ENCODE assay signal across 8 cellular contexts in genomic region chr9:15485836-15486678, GRCh38. TPM values are rescaled to one million over a fixed set of nuclear protein-coding genes. Genes with fewer than 3 reads are reported as not detected.
DNase-seq lines count a peak whose midpoint lies in the region; ATAC-seq, FAIRE-seq and TF ChIP-seq lines count a peak whose summit lies in the region.

No MANE protein-coding gene starts in this region.

- TF ChIP-seq RAD21 in IMR-90 (IDR thresholded peaks at IDR 0.05; ENCODE audit: low read length) (peak; percentile 29; the same call in 1 of the 2 replicates), HepG2 (CRISPR knock-in tag; IDR thresholded peaks at IDR 0.05) (no peak)

- peak; percentile 61 for TF ChIP-seq CTCF in CD4-positive, alpha-beta T cell (IDR thresholded peaks at IDR 0.05)
- peak; percentile 48 for TF ChIP-seq CTCF in IMR-90 (conservative IDR thresholded peaks at IDR 0.05; ENCODE audit: low read depth, low read length)
- peak; percentile 24 for TF ChIP-seq CTCF in HepG2 (CRISPR knock-in tag; IDR thresholded peaks at IDR 0.05)

- POLR2A ChIA-PET in CD4-positive, alpha-beta T cell (lab: Charles Lee): no interaction called here
- POLR2A ChIA-PET in IMR-90 (lab: Charles Lee; ENCODE audit: unreplicated experiment): no interaction called here
- POLR2A ChIA-PET in HepG2 (lab: Yijun Ruan, JAX): no interaction called here

- no TSS peak for BruUV-seq in IMR-90 (replicated peaks; lab: Mats Ljungman, UMichigan)
- no TSS peak for BruUV-seq in HepG2 (replicated peaks; lab: Mats Ljungman, UMichigan)

- H4K8ac ChIP-seq in IMR-90 (ENCODE audit: low read depth in 2 of 2, low read length in 2 of 2): no peak overlapping the region

- H3K4me1 ChIP-seq in IMR-90 (ENCODE audit: control insufficient read depth, insufficient read depth, low read length) (no peaks in the 10 kb centered on the region), HepG2 (ENCODE audit: insufficient read depth, low read length) (no peaks in the 10 kb centered on the region)

- in situ Hi-C loops in IMR-90 (cut with MboI; ENCODE audit: low sequenced_read_pairs): no loop called here
- in situ Hi-C loops in HepG2 (cut with HindIII; ENCODE audit: extremely low pct_ligation_motif_present, low pct_unique_long_range_greater_than_20kb): no loop called here

- dilution Hi-C loops in IMR-90 (cut with HindIII; ENCODE audit: low sequenced_read_pairs, unreplicated experiment): no loop called here

- H3K79me1 ChIP-seq in IMR-90 (ENCODE audit: low read depth in 1 of 2, low read length in 2 of 2): peaks cover 3 to 10% of the 10 kb centered on the region in 2 experiments; a peak in 1 of 4 replicates

- H3K79me2 ChIP-seq in HepG2 (ENCODE audit: insufficient read depth, low read length): no peaks in the 10 kb centered on the region

- FAIRE-seq in HepG2 (lab: Jason Lieb, UNC) (no peak), HTR-8/SVneo (lab: Jason Lieb, UNC) (no peak)

- peaks cover 78% of the 10 kb centered on the region for H3K36me3 Mint-ChIP-seq in CD4-positive, alpha-beta T cell (ENCODE audit: low read depth)

- H3K27ac ChIP-seq in CD4-positive, alpha-beta T cell (ENCODE audit: low read depth, low read length): no peak overlapping the region
- H3K27ac ChIP-seq in IMR-90 (ENCODE audit: insufficient read depth, low read length) (no peak overlapping the region), HepG2 (ENCODE audit: extremely low read length, insufficient read depth, low read length) (no peak overlapping the region)

- H2AFZ ChIP-seq in IMR-90 (replicated peaks; ENCODE audit: low read length, poor library complexity): no peak overlapping the region
- no peak overlapping the region for H2AFZ ChIP-seq in HepG2 (ENCODE audit: low read length)

- H3K4me2 ChIP-seq in IMR-90 (ENCODE audit: low read depth, low read length): no peak overlapping the region
- H3K4me2 ChIP-seq in HepG2 (ENCODE audit: low read depth, low read length): no peak overlapping the region

- no peak overlapping the region for H3K14ac ChIP-seq in IMR-90 (replicated peaks; ENCODE audit: low read depth, low read length)

- H2BK15ac ChIP-seq in IMR-90 (ENCODE audit: low read depth, low read length): no peak overlapping the region

- peak overlapping the region; percentile 24 for H3K27ac Mint-ChIP-seq in CD4-positive, alpha-beta T cell

- TF ChIP-seq POLR2A in IMR-90 (IDR thresholded peaks at IDR 0.05; ENCODE audit: low read depth, low read length) (no peak), HepG2 (IDR thresholded peaks at IDR 0.05; ENCODE audit: insufficient read depth in 1 of 2, low read depth in 2 of 2, low read length in 2 of 2) (no peak)

- H4K20me1 ChIP-seq in IMR-90 (ENCODE audit: insufficient read depth, low read length) (0 out of 2 replicates have a peak, but pooled peaks cover 2% of the 10 kb centered on the region), HepG2 (ENCODE audit: insufficient read depth, low read length) (no peaks in the 10 kb centered on the region)

- ATAC-seq in CD4-positive, alpha-beta T cell (ENCODE audit: poor library complexity): peak; percentile 70
- ATAC-seq in IMR-90 (ENCODE audit: low read depth) (peak; percentile 77), HepG2 (peak; percentile 54; the same call in 2 of the 3 replicates), GM21526 (IDR thresholded peaks at IDR 0.05; ENCODE audit: low FRiP score, unreplicated experiment) (no peak), GM21381 (IDR thresholded peaks at IDR 0.05; ENCODE audit: unreplicated experiment) (no peak)

- no peak overlapping the region for H3K23ac ChIP-seq in IMR-90 (ENCODE audit: low read depth, low read length)

- H2AK9ac ChIP-seq in IMR-90 (replicated peaks; ENCODE audit: low read depth, low read length, poor library complexity): no peak overlapping the region

- H3K9ac ChIP-seq in IMR-90 (ENCODE audit: low read depth, low read length) (no peak overlapping the region), HepG2 (ENCODE audit: insufficient read depth, low read depth, low read length) (no peak overlapping the region)

- H3K9me3 Mint-ChIP-seq in CD4-positive, alpha-beta T cell: no peaks in the 10 kb centered on the region

- H4K91ac ChIP-seq in IMR-90 (ENCODE audit: insufficient read depth, low read depth, low read length): no peak overlapping the region

- no peak overlapping the region for H3K4me3 ChIP-seq in IMR-90 (ENCODE audit: insufficient read depth, low read depth, low read length)
- no peak overlapping the region for H3K4me3 ChIP-seq in HepG2 (replicated peaks in 1 of 3; ENCODE audit: insufficient read depth in 1 of 3, low read depth in 2 of 3, low read length in 3 of 3)

- H3K36me3 ChIP-seq in IMR-90 (ENCODE audit: control insufficient read depth, insufficient read depth, low read length) (peaks cover 3% of the 10 kb centered on the region; the same call in 1 of the 2 replicates), HepG2 (replicated peaks in 1 of 2; ENCODE audit: control insufficient read depth in 1 of 2, insufficient read depth in 2 of 2, low read length in 2 of 2) (peaks cover 0 to 23% of the 10 kb centered on the region in 2 experiments; a peak in 2 of 5 replicates)

- peaks cover 49% of the 10 kb centered on the region for H3K4me1 Mint-ChIP-seq in CD4-positive, alpha-beta T cell (ENCODE audit: low read depth)

- H4K5ac ChIP-seq in IMR-90 (ENCODE audit: low read depth, low read length): no peak overlapping the region

- H2BK20ac ChIP-seq in IMR-90 (ENCODE audit: low read depth, low read length): no peak overlapping the region

- H3K56ac ChIP-seq in IMR-90 (ENCODE audit: extremely low read depth, insufficient read depth, low read length): no peak overlapping the region

- H3K4me3 Mint-ChIP-seq in CD4-positive, alpha-beta T cell: no peak overlapping the region

- no peak for DNase-seq in CD4-positive, alpha-beta T cell
- peak; percentile 54 for DNase-seq in IMR-90
- peak; percentile 22 for DNase-seq in amniotic epithelial cell (ENCODE audit: low read depth)
- DNase-seq in HepG2 (ENCODE audit: low spot score): peak; percentile 27
- DNase-seq in SHP77 treated with DMSO at 0.1 percent for 48 hours (lab: John Stamatoyannopoulos, UW): no peak
- no peak for DNase-seq in HTR-8/SVneo (ENCODE audit: insufficient read length, low spot score)

- H3K4ac ChIP-seq in IMR-90 (ENCODE audit: low read depth, low read length): no peak overlapping the region

- no peaks in the 10 kb centered on the region for H3K27me3 Mint-ChIP-seq in CD4-positive, alpha-beta T cell

- H3K9me1 ChIP-seq in IMR-90 (ENCODE audit: insufficient read depth, low read length): no peaks in the 10 kb centered on the region

- H2BK120ac ChIP-seq in IMR-90 (ENCODE audit: low read depth, low read length): no peak overlapping the region

- H3K27me3 ChIP-seq in CD4-positive, alpha-beta T cell (ENCODE audit: control insufficient read depth, insufficient read depth, low read length): no peaks in the 10 kb centered on the region
- no peaks in the 10 kb centered on the region for H3K27me3 ChIP-seq in IMR-90 (ENCODE audit: control insufficient read depth, insufficient read depth, low read length)
- H3K27me3 ChIP-seq in HepG2 (ENCODE audit: control insufficient read depth in 1 of 2, insufficient read depth in 2 of 2, low read length in 2 of 2): no peaks in the 10 kb centered on the region

- WGBS in IMR-90 (ENCODE audit: extremely low coverage in 2 of 2, insufficient read length in 1 of 2), 2 experiments: 100% methylated on average over 1 of the region's 2 CpGs; no CpG with 5 or more reads in 1 of the 2 experiments
- WGBS in HepG2 (ENCODE audit: low lambda C conversion rate): 66% methylated on average over 2 of the region's 2 CpGs

- CTCF ChIA-PET in CD4-positive, alpha-beta T cell (lab: Charles Lee): interaction anchor here (0.8 to 1.1 kb wide), 2 partner anchors 36 to 136 kb away, joined by 3 read pairs; no protein-coding TSS in a partner anchor
- CTCF ChIA-PET in IMR-90 (lab: Yijun Ruan, JAX): interaction anchor here (0.6 to 1.0 kb wide), 2 partner anchors 10 to 48 kb away, joined by 3 to 4 read pairs; no protein-coding TSS in a partner anchor
- CTCF ChIA-PET in HepG2 (lab: Yijun Ruan, JAX; ENCODE audit: low intra/inter-chr PET ratio, low total read pairs): no interaction called here

- no peak overlapping the region for H2BK5ac ChIP-seq in IMR-90 (ENCODE audit: low read depth, low read length, poor library complexity, severe bottlenecking)

- no peak overlapping the region for H3K18ac ChIP-seq in IMR-90 (ENCODE audit: low read depth, low read length)

- intact Hi-C loops in CD4-positive, alpha-beta T cell (cut with DNase I, micrococcal nuclease): loop anchor here in 1 of 2 experiments (2.0 to 5.0 kb wide), 3 partner anchors 121 to 274 kb away; no protein-coding TSS in a partner anchor
- intact Hi-C loops in IMR-90 (cut with micrococcal nuclease): no loop called here
- intact Hi-C loops in HepG2 (cut with micrococcal nuclease; ENCODE audit: unreplicated experiment): no loop called here

- no peaks in the 10 kb centered on the region for H3K9me3 ChIP-seq in CD4-positive, alpha-beta T cell (ENCODE audit: control insufficient read depth, low read length)
- H3K9me3 ChIP-seq in IMR-90 (ENCODE audit: control insufficient read depth, insufficient read depth, low read length) (no peaks in the 10 kb centered on the region), HepG2 (ENCODE audit: low read length) (no peaks in the 10 kb centered on the region)

- H2AK5ac ChIP-seq in IMR-90 (ENCODE audit: low read depth, low read length): no peak overlapping the region

- TF ChIP-seq EP300 in HepG2 (IDR thresholded peaks at IDR 0.05; ENCODE audit: low read depth in 2 of 2, low read length in 2 of 2): no peak
- no peak for TF ChIP-seq EP300 in HepG2 (CRISPR knock-in tag; IDR thresholded peaks at IDR 0.05; ENCODE audit: borderline replicate concordance)

RNA-seq across cellular contexts. Expression of gene PSIP1, which starts 24.7 kb away (rescaled TPM):
- 100 to 1,000 TPM; 127 to 132 TPM for total RNA-seq in CD4-positive, alpha-beta T cell
- total RNA-seq in IMR-90 (2012; rRNA removed) (27.2 and 30.0 TPM in 2 replicates), HepG2 (2016; rRNA removed; fragmentation: Illumina TruSeq; extraction: Trizol) (46.4 and 53.8 TPM in 2 replicates)
- polyA plus RNA-seq in IMR-90 (2012; rRNA removed) (14.7 and 21.8 TPM in 2 replicates), HepG2 (2011; rRNA removed) (9.6 and 12.6 TPM in 2 replicates)
- polyA plus RNA-seq in IMR-90 (2012; cell fraction: cytosol; rRNA removed): 2.0 and 12.5 TPM in 2 replicates
- 9.5 and 13.0 TPM in 2 replicates for polyA plus RNA-seq in IMR-90 (2012; cell fraction: nucleus; rRNA removed; ENCODE audit: low replicate concordance)
- total RNA-seq in HepG2 (2016; cell fraction: cytosol; rRNA removed; fragmentation: Illumina TruSeq; extraction: Trizol; ENCODE audit: low read depth): 6.3 and 7.4 TPM in 2 replicates
- total RNA-seq in HepG2 (2016; cell fraction: insoluble cytoplasmic fraction; rRNA removed; fragmentation: Illumina TruSeq; extraction: Trizol): 50.2 and 53.9 TPM in 2 replicates
- 13.7 and 15.7 TPM in 2 replicates for total RNA-seq in HepG2 (2016; cell fraction: membrane; rRNA removed; fragmentation: Illumina TruSeq; extraction: Trizol)
- total RNA-seq in HepG2 (2016; cell fraction: nucleus; rRNA removed; fragmentation: Illumina TruSeq; extraction: Trizol): 47.1 and 48.0 TPM in 2 replicates
- 3.4 and 5.6 TPM in 2 replicates for polyA plus RNA-seq in HepG2 (2011; cell fraction: cytosol; rRNA removed)
- polyA plus RNA-seq in HepG2 (2011; cell fraction: nucleus; rRNA removed): 8.4 and 9.1 TPM in 2 replicates
- 29.2 and 39.0 TPM in 2 replicates for polyA plus RNA-seq in HepG2 (2012)
- polyA plus RNA-seq in HepG2 (2016; cell fraction: cytosol; fragmentation: Illumina TruSeq; extraction: Trizol; ENCODE audit: low read depth): 4.6 and 4.9 TPM in 2 replicates
- 71.0 and 75.7 TPM in 2 replicates for polyA plus RNA-seq in HepG2 (2016; cell fraction: insoluble cytoplasmic fraction; fragmentation: Illumina TruSeq; extraction: Trizol; ENCODE audit: low read depth)
- polyA plus RNA-seq in HepG2 (2016; cell fraction: membrane; fragmentation: Illumina TruSeq; extraction: Trizol; ENCODE audit: low read depth): 9.5 TPM in 2 replicates
- 52.5 and 57.6 TPM in 2 replicates for polyA plus RNA-seq in HepG2 (2016; cell fraction: nucleus; fragmentation: Illumina TruSeq; extraction: Trizol; ENCODE audit: insufficient read depth, low read depth)
- polyA minus RNA-seq in HepG2 (2011; rRNA and poly(A)+ RNA removed; ENCODE audit: low replicate concordance): 4.7 and 19.9 TPM in 2 replicates
- 10.2 and 13.1 TPM in 2 replicates for polyA minus RNA-seq in HepG2 (2011; cell fraction: cytosol; rRNA and poly(A)+ RNA removed)
- 46.7 and 47.2 TPM in 2 replicates for polyA minus RNA-seq in HepG2 (2011; cell fraction: nucleus; rRNA and poly(A)+ RNA removed)

Comparison
In these comparisons a context has a peak if more than half of its experiments do, and no peak if none do; other contexts are left out.
1. ATAC-seq: peak in CD4-positive, alpha-beta T cell (single experiment), IMR-90 (single experiment) and HepG2 (single experiment); none in GM21526 (single experiment) and GM21381 (single experiment).
2. DNase-seq: peak in IMR-90 (single experiment), amniotic epithelial cell (single experiment) and HepG2 (single experiment); none in CD4-positive, alpha-beta T cell (0 of 10), SHP77 treated with DMSO at 0.1 percent for 48 hours (single experiment) and HTR-8/SVneo (single experiment).
3. Peak in every context shown above with its lines, with median percentiles within 50 percentile points of each other: CTCF ChIP-seq.